Comparison of ENCODE assay signal across 1 cellular context in the genomic region with DNA sequence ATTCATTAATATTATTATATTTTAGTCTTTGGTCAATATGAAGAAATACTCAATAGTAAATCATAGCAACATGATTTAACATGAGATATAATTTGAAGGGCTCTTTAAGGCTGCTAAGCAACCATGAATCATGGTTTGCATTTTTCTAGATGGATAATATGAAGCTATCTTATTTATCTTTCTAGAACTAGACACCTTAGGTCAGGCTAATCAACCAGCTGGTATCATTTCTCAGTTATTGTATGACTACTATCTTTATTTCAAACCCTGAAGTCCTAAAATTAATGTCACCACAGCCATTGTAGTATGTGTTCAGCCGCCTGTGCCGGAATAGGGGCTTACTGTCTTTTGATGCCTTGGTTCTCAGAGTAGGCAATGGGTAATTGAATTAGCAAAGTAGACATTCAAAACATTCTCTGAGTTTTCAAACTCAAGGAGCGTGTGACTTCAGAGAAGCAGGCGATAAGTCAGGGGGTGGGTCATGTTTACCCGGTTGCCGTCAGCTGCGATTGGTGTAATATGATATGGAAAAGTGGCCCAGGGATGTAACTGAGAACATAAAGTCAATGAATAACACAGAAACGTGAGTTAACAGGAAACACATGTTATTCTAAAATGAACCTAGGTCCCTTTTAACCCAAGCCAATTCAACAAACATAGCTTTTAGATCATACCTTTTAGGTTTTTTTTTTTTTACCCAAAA.
TF ChIP-seq lines count a peak whose summit lies in the region.

No MANE protein-coding gene starts in this region.

TF ChIP-seq in HepG2, 621 proteins besides CTCF, POLR2A, EP300 and RAD21 (continued from another document):
- TF ChIP-seq, protein P1, sequence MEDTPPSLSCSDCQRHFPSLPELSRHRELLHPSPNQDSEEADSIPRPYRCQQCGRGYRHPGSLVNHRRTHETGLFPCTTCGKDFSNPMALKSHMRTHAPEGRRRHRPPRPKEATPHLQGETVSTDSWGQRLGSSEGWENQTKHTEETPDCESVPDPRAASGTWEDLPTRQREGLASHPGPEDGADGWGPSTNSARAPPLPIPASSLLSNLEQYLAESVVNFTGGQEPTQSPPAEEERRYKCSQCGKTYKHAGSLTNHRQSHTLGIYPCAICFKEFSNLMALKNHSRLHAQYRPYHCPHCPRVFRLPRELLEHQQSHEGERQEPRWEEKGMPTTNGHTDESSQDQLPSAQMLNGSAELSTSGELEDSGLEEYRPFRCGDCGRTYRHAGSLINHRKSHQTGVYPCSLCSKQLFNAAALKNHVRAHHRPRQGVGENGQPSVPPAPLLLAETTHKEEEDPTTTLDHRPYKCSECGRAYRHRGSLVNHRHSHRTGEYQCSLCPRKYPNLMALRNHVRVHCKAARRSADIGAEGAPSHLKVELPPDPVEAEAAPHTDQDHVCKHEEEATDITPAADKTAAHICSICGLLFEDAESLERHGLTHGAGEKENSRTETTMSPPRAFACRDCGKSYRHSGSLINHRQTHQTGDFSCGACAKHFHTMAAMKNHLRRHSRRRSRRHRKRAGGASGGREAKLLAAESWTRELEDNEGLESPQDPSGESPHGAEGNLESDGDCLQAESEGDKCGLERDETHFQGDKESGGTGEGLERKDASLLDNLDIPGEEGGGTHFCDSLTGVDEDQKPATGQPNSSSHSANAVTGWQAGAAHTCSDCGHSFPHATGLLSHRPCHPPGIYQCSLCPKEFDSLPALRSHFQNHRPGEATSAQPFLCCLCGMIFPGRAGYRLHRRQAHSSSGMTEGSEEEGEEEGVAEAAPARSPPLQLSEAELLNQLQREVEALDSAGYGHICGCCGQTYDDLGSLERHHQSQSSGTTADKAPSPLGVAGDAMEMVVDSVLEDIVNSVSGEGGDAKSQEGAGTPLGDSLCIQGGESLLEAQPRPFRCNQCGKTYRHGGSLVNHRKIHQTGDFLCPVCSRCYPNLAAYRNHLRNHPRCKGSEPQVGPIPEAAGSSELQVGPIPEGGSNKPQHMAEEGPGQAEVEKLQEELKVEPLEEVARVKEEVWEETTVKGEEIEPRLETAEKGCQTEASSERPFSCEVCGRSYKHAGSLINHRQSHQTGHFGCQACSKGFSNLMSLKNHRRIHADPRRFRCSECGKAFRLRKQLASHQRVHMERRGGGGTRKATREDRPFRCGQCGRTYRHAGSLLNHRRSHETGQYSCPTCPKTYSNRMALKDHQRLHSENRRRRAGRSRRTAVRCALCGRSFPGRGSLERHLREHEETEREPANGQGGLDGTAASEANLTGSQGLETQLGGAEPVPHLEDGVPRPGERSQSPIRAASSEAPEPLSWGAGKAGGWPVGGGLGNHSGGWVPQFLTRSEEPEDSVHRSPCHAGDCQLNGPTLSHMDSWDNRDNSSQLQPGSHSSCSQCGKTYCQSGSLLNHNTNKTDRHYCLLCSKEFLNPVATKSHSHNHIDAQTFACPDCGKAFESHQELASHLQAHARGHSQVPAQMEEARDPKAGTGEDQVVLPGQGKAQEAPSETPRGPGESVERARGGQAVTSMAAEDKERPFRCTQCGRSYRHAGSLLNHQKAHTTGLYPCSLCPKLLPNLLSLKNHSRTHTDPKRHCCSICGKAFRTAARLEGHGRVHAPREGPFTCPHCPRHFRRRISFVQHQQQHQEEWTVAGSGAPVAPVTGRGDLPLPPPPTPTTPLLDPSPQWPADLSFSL (CRISPR knock-in tag; IDR thresholded peaks at IDR 0.05), result no peak
- TF ChIP-seq ZSCAN25 (CRISPR knock-in tag; IDR thresholded peaks at IDR 0.05), result no peak
- TF ChIP-seq ZNF329 (CRISPR knock-in tag; IDR thresholded peaks at IDR 0.05; ENCODE audit: low read depth), result no peak
- no peak for TF ChIP-seq KLF11 (CRISPR knock-in tag; IDR thresholded peaks at IDR 0.05)
- TF ChIP-seq HMG20A (CRISPR knock-in tag; IDR thresholded peaks at IDR 0.05; ENCODE audit: borderline replicate concordance), result 0 out of 2 replicates have a peak, but pooled peaks have one; percentile 30
- TF ChIP-seq, protein P2, sequence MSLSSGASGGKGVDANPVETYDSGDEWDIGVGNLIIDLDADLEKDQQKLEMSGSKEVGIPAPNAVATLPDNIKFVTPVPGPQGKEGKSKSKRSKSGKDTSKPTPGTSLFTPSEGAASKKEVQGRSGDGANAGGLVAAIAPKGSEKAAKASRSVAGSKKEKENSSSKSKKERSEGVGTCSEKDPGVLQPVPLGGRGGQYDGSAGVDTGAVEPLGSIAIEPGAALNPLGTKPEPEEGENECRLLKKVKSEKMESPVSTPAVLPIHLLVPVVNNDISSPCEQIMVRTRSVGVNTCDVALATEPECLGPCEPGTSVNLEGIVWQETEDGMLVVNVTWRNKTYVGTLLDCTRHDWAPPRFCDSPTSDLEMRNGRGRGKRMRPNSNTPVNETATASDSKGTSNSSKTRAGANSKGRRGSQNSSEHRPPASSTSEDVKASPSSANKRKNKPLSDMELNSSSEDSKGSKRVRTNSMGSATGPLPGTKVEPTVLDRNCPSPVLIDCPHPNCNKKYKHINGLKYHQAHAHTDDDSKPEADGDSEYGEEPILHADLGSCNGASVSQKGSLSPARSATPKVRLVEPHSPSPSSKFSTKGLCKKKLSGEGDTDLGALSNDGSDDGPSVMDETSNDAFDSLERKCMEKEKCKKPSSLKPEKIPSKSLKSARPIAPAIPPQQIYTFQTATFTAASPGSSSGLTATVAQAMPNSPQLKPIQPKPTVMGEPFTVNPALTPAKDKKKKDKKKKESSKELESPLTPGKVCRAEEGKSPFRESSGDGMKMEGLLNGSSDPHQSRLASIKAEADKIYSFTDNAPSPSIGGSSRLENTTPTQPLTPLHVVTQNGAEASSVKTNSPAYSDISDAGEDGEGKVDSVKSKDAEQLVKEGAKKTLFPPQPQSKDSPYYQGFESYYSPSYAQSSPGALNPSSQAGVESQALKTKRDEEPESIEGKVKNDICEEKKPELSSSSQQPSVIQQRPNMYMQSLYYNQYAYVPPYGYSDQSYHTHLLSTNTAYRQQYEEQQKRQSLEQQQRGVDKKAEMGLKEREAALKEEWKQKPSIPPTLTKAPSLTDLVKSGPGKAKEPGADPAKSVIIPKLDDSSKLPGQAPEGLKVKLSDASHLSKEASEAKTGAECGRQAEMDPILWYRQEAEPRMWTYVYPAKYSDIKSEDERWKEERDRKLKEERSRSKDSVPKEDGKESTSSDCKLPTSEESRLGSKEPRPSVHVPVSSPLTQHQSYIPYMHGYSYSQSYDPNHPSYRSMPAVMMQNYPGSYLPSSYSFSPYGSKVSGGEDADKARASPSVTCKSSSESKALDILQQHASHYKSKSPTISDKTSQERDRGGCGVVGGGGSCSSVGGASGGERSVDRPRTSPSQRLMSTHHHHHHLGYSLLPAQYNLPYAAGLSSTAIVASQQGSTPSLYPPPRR (CRISPR knock-in tag; IDR thresholded peaks at IDR 0.05; ENCODE audit: borderline replicate concordance), result no peak
- TF ChIP-seq FOXK1 (CRISPR knock-in tag; IDR thresholded peaks at IDR 0.05; ENCODE audit: borderline replicate concordance, low read depth), result 0 out of 2 replicates have a peak, but pooled peaks have one; percentile 23
- TF ChIP-seq, protein P3, sequence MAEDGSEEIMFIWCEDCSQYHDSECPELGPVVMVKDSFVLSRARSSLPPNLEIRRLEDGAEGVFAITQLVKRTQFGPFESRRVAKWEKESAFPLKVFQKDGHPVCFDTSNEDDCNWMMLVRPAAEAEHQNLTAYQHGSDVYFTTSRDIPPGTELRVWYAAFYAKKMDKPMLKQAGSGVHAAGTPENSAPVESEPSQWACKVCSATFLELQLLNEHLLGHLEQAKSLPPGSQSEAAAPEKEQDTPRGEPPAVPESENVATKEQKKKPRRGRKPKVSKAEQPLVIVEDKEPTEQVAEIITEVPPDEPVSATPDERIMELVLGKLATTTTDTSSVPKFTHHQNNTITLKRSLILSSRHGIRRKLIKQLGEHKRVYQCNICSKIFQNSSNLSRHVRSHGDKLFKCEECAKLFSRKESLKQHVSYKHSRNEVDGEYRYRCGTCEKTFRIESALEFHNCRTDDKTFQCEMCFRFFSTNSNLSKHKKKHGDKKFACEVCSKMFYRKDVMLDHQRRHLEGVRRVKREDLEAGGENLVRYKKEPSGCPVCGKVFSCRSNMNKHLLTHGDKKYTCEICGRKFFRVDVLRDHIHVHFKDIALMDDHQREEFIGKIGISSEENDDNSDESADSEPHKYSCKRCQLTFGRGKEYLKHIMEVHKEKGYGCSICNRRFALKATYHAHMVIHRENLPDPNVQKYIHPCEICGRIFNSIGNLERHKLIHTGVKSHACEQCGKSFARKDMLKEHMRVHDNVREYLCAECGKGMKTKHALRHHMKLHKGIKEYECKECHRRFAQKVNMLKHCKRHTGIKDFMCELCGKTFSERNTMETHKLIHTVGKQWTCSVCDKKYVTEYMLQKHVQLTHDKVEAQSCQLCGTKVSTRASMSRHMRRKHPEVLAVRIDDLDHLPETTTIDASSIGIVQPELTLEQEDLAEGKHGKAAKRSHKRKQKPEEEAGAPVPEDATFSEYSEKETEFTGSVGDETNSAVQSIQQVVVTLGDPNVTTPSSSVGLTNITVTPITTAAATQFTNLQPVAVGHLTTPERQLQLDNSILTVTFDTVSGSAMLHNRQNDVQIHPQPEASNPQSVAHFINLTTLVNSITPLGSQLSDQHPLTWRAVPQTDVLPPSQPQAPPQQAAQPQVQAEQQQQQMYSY (CRISPR knock-in tag; IDR thresholded peaks at IDR 0.05), result no peak
- no peak for TF ChIP-seq ZNF768 (CRISPR knock-in tag; IDR thresholded peaks at IDR 0.05)
- no peak for TF ChIP-seq GZF1 (CRISPR knock-in tag; IDR thresholded peaks at IDR 0.05)
- no peak for TF ChIP-seq MAF1 (CRISPR knock-in tag; IDR thresholded peaks at IDR 0.05; ENCODE audit: borderline replicate concordance)
- TF ChIP-seq ZNF101 (CRISPR knock-in tag; IDR thresholded peaks at IDR 0.05; ENCODE audit: borderline replicate concordance, low read depth), result no peak
- no peak for TF ChIP-seq IRF2 (CRISPR knock-in tag; IDR thresholded peaks at IDR 0.05)
- no peak for TF ChIP-seq IKZF4 (CRISPR knock-in tag; IDR thresholded peaks at IDR 0.05; ENCODE audit: borderline replicate concordance, low read depth, not compliant biosample characterization)
- peak; percentile 38; the same call in 1 of the 2 replicates for TF ChIP-seq SAP130 (CRISPR knock-in tag; IDR thresholded peaks at IDR 0.05; ENCODE audit: low read depth)
- TF ChIP-seq ZNF510 (CRISPR knock-in tag; IDR thresholded peaks at IDR 0.05; ENCODE audit: low read depth), result no peak
- no peak for TF ChIP-seq ZNF138 (CRISPR knock-in tag; IDR thresholded peaks at IDR 0.05; ENCODE audit: low read depth)
